8 cellular contexts compared by ENCODE assay signal in the genomic region with DNA sequence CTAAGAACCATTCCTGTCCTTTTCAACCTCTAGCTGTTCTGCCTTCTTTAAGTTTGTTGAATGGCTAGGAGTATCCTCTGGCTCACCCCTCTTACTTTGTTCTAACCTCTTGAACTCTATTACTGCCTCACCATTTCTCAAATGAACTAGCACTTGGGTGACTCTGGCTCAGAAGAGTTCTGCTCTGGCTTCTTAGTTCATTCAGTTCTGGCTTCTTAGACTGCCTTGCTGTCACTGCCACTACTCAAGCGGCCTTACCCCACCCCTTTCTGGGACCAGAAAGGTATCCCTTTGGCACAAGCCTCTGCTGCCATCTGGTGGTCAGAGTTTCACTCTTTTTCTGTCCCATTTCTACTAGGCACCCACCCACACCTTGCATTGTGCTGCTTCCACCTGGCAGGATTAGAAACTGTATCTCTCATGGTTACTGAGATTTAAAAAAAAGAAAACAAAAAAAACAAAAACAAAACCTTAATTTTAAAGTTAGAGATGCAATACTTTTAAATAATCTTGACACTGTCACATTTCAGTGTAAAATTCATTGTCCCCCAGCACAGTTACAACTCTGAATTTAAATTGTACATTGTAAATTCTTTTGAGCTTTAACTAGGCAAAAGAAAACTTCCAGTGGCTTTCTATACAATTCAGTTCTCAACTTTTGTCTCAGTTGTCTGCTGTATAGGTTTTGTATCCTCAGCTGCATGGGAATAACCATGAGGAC. TPM values are rescaled to one million over a fixed set of nuclear protein-coding genes. Genes with fewer than 3 reads are reported as not detected.
DNase-seq lines count a peak whose midpoint lies in the region; ATAC-seq and TF ChIP-seq lines count a peak whose summit lies in the region.

No MANE protein-coding gene starts in this region.

- no peaks in the 10 kb centered on the region for H3F3A ChIP-seq in SU-DHL-6 (ENCODE audit: insufficient read depth)

- TF ChIP-seq CTCF in SU-DHL-6 (IDR thresholded peaks at IDR 0.05; ENCODE audit: insufficient read depth, low read length, poor library complexity, severe bottlenecking) (peak; percentile 59), heart left ventricle (IDR thresholded peaks at IDR 0.05) (peak; percentile 63 to 85 (median 76))

- no peaks in the 10 kb centered on the region for H3K9me2 ChIP-seq in SU-DHL-6 (replicated peaks; ENCODE audit: insufficient read depth, low read length)

- H3K27me3 ChIP-seq in SU-DHL-6 (ENCODE audit: low read length) = no peaks in the 10 kb centered on the region
- no peaks in the 10 kb centered on the region for H3K27me3 ChIP-seq in adipocyte (replicated peaks; ENCODE audit: control insufficient read depth, insufficient read depth, low read length)
- H3K27me3 ChIP-seq in heart left ventricle = no peaks in the 10 kb centered on the region

- peak; percentile 81 for ATAC-seq in GM18499 (IDR thresholded peaks at IDR 0.05; ENCODE audit: insufficient read depth, unreplicated experiment)
- ATAC-seq in HG02763 (IDR thresholded peaks at IDR 0.05; ENCODE audit: unreplicated experiment) = peak; percentile 82
- ATAC-seq in heart left ventricle = peak; percentile 79 to 95 (median 93)

- no peak overlapping the region for H3K27ac ChIP-seq in SU-DHL-6 (ENCODE audit: low read depth, low read length)
- peak overlapping the region in 1 of 12 donors; percentile 9 for H3K27ac ChIP-seq in heart left ventricle

- 3 to 14% (median 6%) methylated on average over 1 of the region's 1 CpG for WGBS in heart left ventricle, 4 donors

- no peak overlapping the region for H2AFZ ChIP-seq in SU-DHL-6 (ENCODE audit: low read depth, low read length, severe bottlenecking)

- H3K4me1 ChIP-seq in adipocyte (ENCODE audit: control insufficient read depth, insufficient read depth, low read length) (peaks cover 12% of the 10 kb centered on the region), heart left ventricle (peaks cover 0 to 7% (median 0%) of the 10 kb centered on the region in 12 donors)

- H3K9ac ChIP-seq in SU-DHL-6 (ENCODE audit: low read length) = no peak overlapping the region
- H3K9ac ChIP-seq in adipocyte (ENCODE audit: low read length) = no peak overlapping the region

- H3K36me3 ChIP-seq in SU-DHL-6 (ENCODE audit: low read length) (no peaks in the 10 kb centered on the region), adipocyte (ENCODE audit: control insufficient read depth, insufficient read depth, low read length, severe bottlenecking) (no peaks in the 10 kb centered on the region), heart left ventricle (no peaks in the 10 kb centered on the region)

- TF ChIP-seq POLR2A in heart left ventricle (IDR thresholded peaks at IDR 0.05) = no peak

- H3K4me2 ChIP-seq in SU-DHL-6 (ENCODE audit: low read depth, low read length, poor library complexity, severe bottlenecking) = no peak overlapping the region

- DNase-seq in NCI-H1417 treated with DMSO at 0.1 percent for 48 hours (lab: John Stamatoyannopoulos, UW) = peak; percentile 4
- peak; percentile 94 for DNase-seq in adipocyte (ENCODE audit: low read depth)
- DNase-seq in heart left ventricle = peak; percentile 68 to 82 (median 80)
- DNase-seq in putamen (ENCODE audit: low spot score) = peak; percentile 80
- DNase-seq in DMS79 treated with DMSO at 0.1 percent for 48 hours (lab: John Stamatoyannopoulos, UW) = no peak

- H3K4me3 ChIP-seq in SU-DHL-6 (ENCODE audit: insufficient read depth, low read length, poor library complexity, severe bottlenecking) (no peak overlapping the region), adipocyte (ENCODE audit: low read length) (no peak overlapping the region), heart left ventricle (no peak overlapping the region)

- H3K79me2 ChIP-seq in SU-DHL-6 (ENCODE audit: insufficient read depth, low read length) = no peaks in the 10 kb centered on the region

- H4K20me1 ChIP-seq in SU-DHL-6 (ENCODE audit: low read depth, low read length) = no peaks in the 10 kb centered on the region

- intact Hi-C loops in heart left ventricle (cut with DNase I) = loop anchor here in 9 of 10 donors (1.0 to 10.0 kb wide), 6 partner anchors 261 to 463 kb away; no protein-coding TSS in a partner anchor

- H3K9me3 ChIP-seq in SU-DHL-6 (ENCODE audit: insufficient read depth, low read length) (no peaks in the 10 kb centered on the region), adipocyte (ENCODE audit: control insufficient read depth, low read length) (peaks cover 9% of the 10 kb centered on the region), heart left ventricle (peaks cover 0 to 28% (median 6%) of the 10 kb centered on the region in 12 donors)

RNA-seq across cellular contexts. Expression of a gene that starts 6.9 kb away (rescaled TPM):
- total RNA-seq in heart left ventricle = 1 to 10 TPM; 1.1 to 5.7 (median 2.0) TPM
- 10 to 100 TPM in 1 of 2 donors, under 1 TPM in 1; 0.58 to 13.8 TPM for polyA plus RNA-seq in heart left ventricle
